ENCODE assay signal across 8 cellular contexts in genomic region chr19:49581007-49581508, GRCh38. TPM values are rescaled to one million over a fixed set of nuclear protein-coding genes. Genes with fewer than 3 reads are reported as not detected.
DNase-seq lines count a peak whose midpoint lies in the region; ATAC-seq and TF ChIP-seq lines count a peak whose summit lies in the region.

Gene PRRG2, plus strand, starts transcription at chr19:49581316. Its CDS starts 1,904 bp downstream, at chr19:49583220.

- H3K27me3 ChIP-seq in H7 (ENCODE audit: control insufficient read depth, insufficient read depth, low read length): no peaks in the 10 kb centered on the region
- no peaks in the 10 kb centered on the region for H3K27me3 ChIP-seq in gastrocnemius medialis

- H3K36me3 ChIP-seq in H7 (replicated peaks; ENCODE audit: control insufficient read depth, insufficient read depth, low read length) (peaks cover 1% of the 10 kb centered on the region), gastrocnemius medialis (peaks cover 0 to 4% of the 10 kb centered on the region in 2 donors)

- DNase-seq in H7 (peak; percentile 53), SW480 (ENCODE audit: low spot score) (peak; percentile 76), glutamatergic neuron (no peak), gastrocnemius medialis (no peak), hypothalamus (lab: John Stamatoyannopoulos, UW) (no peak), erythroblast (lab: John Stamatoyannopoulos, UW) (no peak), MV-4-11 (lab: John Stamatoyannopoulos, UW) (no peak), nucleus accumbens (lab: John Stamatoyannopoulos, UW) (no peak)

- H3K36me3 Mint-ChIP-seq in glutamatergic neuron (ENCODE audit: unreplicated experiment): no peaks in the 10 kb centered on the region

- peak within 1 kb of the TSS; percentile 94 for H3K27ac Mint-ChIP-seq in glutamatergic neuron (ENCODE audit: unreplicated experiment)

- peak within 1 kb of the TSS; percentile 97 for H3K4me3 Mint-ChIP-seq in glutamatergic neuron (ENCODE audit: unreplicated experiment)

- peaks cover 36 to 43% of the 10 kb centered on the region in 2 donors for H3K4me1 ChIP-seq in gastrocnemius medialis

- H3K4me3 ChIP-seq in H7 (ENCODE audit: insufficient read depth, low read depth, low read length): peak within 1 kb of the TSS; percentile 93
- peak within 1 kb of the TSS; percentile 56 to 86 (median 74) for H3K4me3 ChIP-seq in gastrocnemius medialis

- no peaks in the 10 kb centered on the region for H3K9me3 ChIP-seq in gastrocnemius medialis

- H3K27ac ChIP-seq in gastrocnemius medialis: peak within 1 kb of the TSS; percentile 80 to 88 (median 83)

- H3K27me3 Mint-ChIP-seq in glutamatergic neuron (ENCODE audit: unreplicated experiment): peaks cover 2% of the 10 kb centered on the region

- peaks cover 14% of the 10 kb centered on the region for H3K4me1 Mint-ChIP-seq in glutamatergic neuron (ENCODE audit: low read depth, unreplicated experiment)

- in situ Hi-C loops in gastrocnemius medialis (cut with MboI; ENCODE audit: low sequenced_read_pairs in 4 of 4): no loop called here

- TF ChIP-seq CTCF in glutamatergic neuron (IDR thresholded peaks at IDR 0.05; ENCODE audit: partially characterized antibody, unreplicated experiment): no peak
- TF ChIP-seq CTCF in gastrocnemius medialis (IDR thresholded peaks at IDR 0.05 in 4 of 5, conservative IDR thresholded peaks at IDR 0.05 in 1 of 5): no peak

- ATAC-seq in gastrocnemius medialis: no peak

- intact Hi-C loops in gastrocnemius medialis (cut with DNase I; ENCODE audit: low total_unique reads): loop anchor here (2.0 kb wide), 1 partner anchor 60 kb away; the partner anchor contains the start of gene RRAS

- TF ChIP-seq POLR2A in gastrocnemius medialis (IDR thresholded peaks at IDR 0.05): no peak
- no peak for TF ChIP-seq POLR2A in erythroblast (IDR thresholded peaks at IDR 0.05; ENCODE audit: low read length)

- H3K9me3 Mint-ChIP-seq in glutamatergic neuron (ENCODE audit: unreplicated experiment): peaks cover 3% of the 10 kb centered on the region

RNA-seq across cellular contexts. Expression of gene PRRG2, which starts in this region (rescaled TPM):
- 0.55 and 1.2 TPM in 2 replicates for total RNA-seq in H7 (2014; rRNA removed; shearing (Covaris generic))
- total RNA-seq in glutamatergic neuron (ENCODE audit: unreplicated experiment) (0.29 TPM), gastrocnemius medialis (1 to 10 TPM in 3 of 4 donors, not detected in 1; 1.4 to 4.6 (median 3.8) TPM)

Comparison
In these comparisons a context has a peak if more than half of its experiments do, and no peak if none do; other contexts are left out.
1. DNase-seq: peak in H7 (single experiment) and SW480 (single experiment); none in glutamatergic neuron (single experiment), gastrocnemius medialis (0 of 2), hypothalamus (0 of 51), erythroblast (0 of 2), MV-4-11 (single experiment) and nucleus accumbens (0 of 56).